In the genomic region with DNA sequence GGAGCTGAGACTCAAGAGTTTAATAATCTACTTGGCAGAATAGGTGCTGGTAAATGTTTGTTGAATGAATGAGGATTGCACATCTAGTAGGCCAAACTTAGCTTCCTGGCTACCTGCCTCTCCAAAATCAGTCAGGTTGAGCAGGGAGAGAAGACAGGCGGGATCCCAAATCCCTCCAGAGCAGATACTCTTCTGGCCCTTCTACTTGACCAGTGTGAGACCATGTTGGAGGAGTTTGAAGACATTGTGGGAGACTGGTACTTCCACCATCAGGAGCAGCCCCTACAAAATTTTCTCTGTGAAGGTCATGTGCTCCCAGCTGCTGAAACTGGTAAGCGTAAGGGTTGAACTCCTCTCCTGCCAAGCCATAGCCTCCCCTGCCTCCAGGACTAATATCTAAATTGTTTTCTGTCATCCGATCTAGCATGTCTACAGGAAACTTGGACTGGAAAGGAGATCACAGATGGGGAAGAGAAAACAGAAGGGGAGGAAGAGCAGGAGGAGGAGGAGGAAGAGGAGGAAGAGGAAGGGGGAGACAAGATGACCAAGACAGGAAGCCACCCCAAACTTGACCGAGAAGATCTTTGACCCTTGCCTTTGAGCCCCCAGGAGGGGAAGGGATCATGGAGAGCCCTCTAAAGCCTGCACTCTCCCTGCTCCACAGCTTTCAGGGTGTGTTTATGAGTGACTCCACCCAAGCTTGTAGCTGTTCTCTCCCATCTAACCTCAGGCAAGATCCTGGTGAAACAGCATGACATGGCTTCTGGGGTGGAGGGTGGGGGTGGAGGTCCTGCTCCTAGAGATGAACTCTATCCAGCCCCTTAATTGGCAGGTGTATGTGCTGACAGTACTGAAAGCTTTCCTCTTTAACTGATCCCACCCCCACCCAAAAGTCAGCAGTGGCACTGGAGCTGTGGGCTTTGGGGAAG, we compare ENCODE assay signal across 11 cellular contexts. TPM values are rescaled to one million over a fixed set of nuclear protein-coding genes. Genes with fewer than 3 reads are reported as not detected.
A peak's percentile ranks its signal among the peaks of the same experiment; 100 is the strongest.
DNase-seq lines count a peak whose midpoint lies in the region; ATAC-seq and TF ChIP-seq lines count a peak whose summit lies in the region.
"Had no signal": no experiment of that assay in that cellular context is flagged by ENCODE, and none has a peak within 500 bp of the region (broad histone marks: within the 10 kb centered on the region; RNA-seq: fewer than 3 reads in every experiment).

No MANE protein-coding gene starts in this region.

- no peaks in the 10 kb centered on the region for H3K9me3 Mint-ChIP-seq in activated naive CD4-positive, alpha-beta T cell treated with anti-CD3 and anti-CD28 coated beads for 36 hours
- H3K9me3 Mint-ChIP-seq in endodermal cell = no peaks in the 10 kb centered on the region
- H3K9me3 Mint-ChIP-seq in stimulated activated naive B cell treated with anti-CD40 and anti-IgM and Interleukin-4, amounts not matched to agents 10 μg/mL and 1 μg/mL and 100 μg/mL, for 72 hours = no peaks in the 10 kb centered on the region

- peaks cover 31% of the 10 kb centered on the region for H3K4me1 Mint-ChIP-seq in activated naive CD4-positive, alpha-beta T cell treated with anti-CD3 and anti-CD28 coated beads for 36 hours (ENCODE audit: low read depth)
- peaks cover 6% of the 10 kb centered on the region for H3K4me1 Mint-ChIP-seq in endodermal cell
- H3K4me1 Mint-ChIP-seq in stimulated activated naive B cell treated with anti-CD40 and anti-IgM and Interleukin-4, amounts not matched to agents 10 μg/mL and 1 μg/mL and 100 μg/mL, for 72 hours = peaks cover 28 to 53% of the 10 kb centered on the region in 2 donors

- no peak for ATAC-seq in stimulated activated naive B cell treated with anti-CD40 and anti-IgM and Interleukin-4, amounts not matched to agents 10 μg/mL and 1 μg/mL and 100 μg/mL, for 72 hours (replicated peaks)
- no peak for ATAC-seq in HG02588 (IDR thresholded peaks at IDR 0.05; ENCODE audit: unreplicated experiment)
- ATAC-seq in HG03457 (IDR thresholded peaks at IDR 0.05; ENCODE audit: unreplicated experiment) = no peak
- ATAC-seq: upper lobe of right lung had no signal

- peaks cover 13% of the 10 kb centered on the region for H3K36me3 Mint-ChIP-seq in activated naive CD4-positive, alpha-beta T cell treated with anti-CD3 and anti-CD28 coated beads for 36 hours (ENCODE audit: low read depth)
- H3K36me3 Mint-ChIP-seq in endodermal cell (ENCODE audit: low read depth) = peaks cover 6% of the 10 kb centered on the region
- H3K36me3 Mint-ChIP-seq in stimulated activated naive B cell treated with anti-CD40 and anti-IgM and Interleukin-4, amounts not matched to agents 10 μg/mL and 1 μg/mL and 100 μg/mL, for 72 hours = peaks cover 6 to 9% of the 10 kb centered on the region in 2 donors

- H3K4me3 ChIP-seq in endodermal cell (ENCODE audit: low read length) = no peak overlapping the region
- H3K4me3 ChIP-seq: upper lobe of right lung had no signal

- H3K4me1 ChIP-seq in endodermal cell (ENCODE audit: control insufficient read depth, insufficient read depth, low read length) = no peaks in the 10 kb centered on the region

- H3K9ac ChIP-seq in endodermal cell (ENCODE audit: extremely low read depth, low read length, poor library complexity, severe bottlenecking) = no peak overlapping the region

- peaks cover 5% of the 10 kb centered on the region for H3K36me3 ChIP-seq in endodermal cell (ENCODE audit: control insufficient read depth, insufficient read depth, low read length)

- intact Hi-C loops in activated naive CD4-positive, alpha-beta T cell treated with anti-CD3 and anti-CD28 coated beads for 36 hours (cut with micrococcal nuclease) = loop anchor here (5.0 kb wide), 1 partner anchor 717 kb away; a partner anchor contains a TSS

- H3K27me3 ChIP-seq in endodermal cell (ENCODE audit: control insufficient read depth, insufficient read depth, low read length, poor library complexity, severe bottlenecking) = peaks cover 12% of the 10 kb centered on the region
- H3K27me3 ChIP-seq: upper lobe of right lung had no signal

- H3K27ac ChIP-seq in RWPE1 (peak overlapping the region; percentile 99), endodermal cell (ENCODE audit: low read depth, low read length) (no peak overlapping the region)
- H3K27ac ChIP-seq: upper lobe of right lung had no signal

- WGBS in endodermal cell (ENCODE audit: insufficient coverage in 1 of 2, insufficient read length in 1 of 2), 2 experiments = 88 to 99% methylated on average over 2 to 4 of the region's 4 CpGs

- no peaks in the 10 kb centered on the region for H3K9me3 ChIP-seq in endodermal cell (ENCODE audit: control insufficient read depth, low read length)
- H3K9me3 ChIP-seq: upper lobe of right lung had no signal

- CTCF ChIA-PET in activated naive CD4-positive, alpha-beta T cell treated with anti-CD3 and anti-CD28 coated beads for 36 hours (lab: Charles Lee) = interaction anchor here (0.6 to 1.0 kb wide), 6 partner anchors 42 to 1023 kb away, joined by 3 to 4 read pairs (median 3); no protein-coding TSS in a partner anchor
- CTCF ChIA-PET in RWPE1 (lab: Yijun Ruan, JAX) = no interaction called here

- H3K27ac Mint-ChIP-seq in activated naive CD4-positive, alpha-beta T cell treated with anti-CD3 and anti-CD28 coated beads for 36 hours = peak overlapping the region; percentile 38
- no peak overlapping the region for H3K27ac Mint-ChIP-seq in endodermal cell
- H3K27ac Mint-ChIP-seq in stimulated activated naive B cell treated with anti-CD40 and anti-IgM and Interleukin-4, amounts not matched to agents 10 μg/mL and 1 μg/mL and 100 μg/mL, for 72 hours = peak overlapping the region; percentile 56

- no peaks in the 10 kb centered on the region for H3K27me3 Mint-ChIP-seq in activated naive CD4-positive, alpha-beta T cell treated with anti-CD3 and anti-CD28 coated beads for 36 hours (ENCODE audit: low read depth)
- peaks cover 18% of the 10 kb centered on the region for H3K27me3 Mint-ChIP-seq in endodermal cell (ENCODE audit: insufficient read depth)
- H3K27me3 Mint-ChIP-seq in stimulated activated naive B cell treated with anti-CD40 and anti-IgM and Interleukin-4, amounts not matched to agents 10 μg/mL and 1 μg/mL and 100 μg/mL, for 72 hours = no peaks in the 10 kb centered on the region

- TF ChIP-seq CTCF in RWPE1 (conservative IDR thresholded peaks at IDR 0.05; ENCODE audit: low read depth) (no peak), endodermal cell (conservative IDR thresholded peaks at IDR 0.05) (no peak)

- no peak for DNase-seq in activated naive CD4-positive, alpha-beta T cell treated with anti-CD3 and anti-CD28 coated beads for 36 hours
- DNase-seq in activated naive CD4-positive, alpha-beta T cell (lab: John Stamatoyannopoulos, UW) = no peak
- DNase-seq in RWPE1 (ENCODE audit: low spot score) (no peak), endodermal cell (no peak), NCI-H2227 treated with DMSO at 0.1 percent for 48 hours (lab: John Stamatoyannopoulos, UW) (no peak)
- DNase-seq in stimulated activated naive B cell treated with anti-CD40 and anti-IgM and Interleukin-4, amounts not matched to agents 10 μg/mL and 1 μg/mL and 100 μg/mL, for 72 hours = no peak
- DNase-seq: NCI-H1417, NCI-H748 treated with DMSO at 0.1 percent for 48 hours, upper lobe of right lung had no signal

- POLR2A ChIA-PET in RWPE1 (lab: Yijun Ruan, JAX; ENCODE audit: low non-redundant PET) = interaction anchor here (0.6 to 1.1 kb wide), 5 partner anchors 10 to 310 kb away, joined by 3 to 10 read pairs (median 5); a partner anchor contains a TSS

- peak overlapping the region; percentile 13 for H3K4me3 Mint-ChIP-seq in activated naive CD4-positive, alpha-beta T cell treated with anti-CD3 and anti-CD28 coated beads for 36 hours
- H3K4me3 Mint-ChIP-seq in endodermal cell = peak overlapping the region; percentile 96
- H3K4me3 Mint-ChIP-seq in stimulated activated naive B cell treated with anti-CD40 and anti-IgM and Interleukin-4, amounts not matched to agents 10 μg/mL and 1 μg/mL and 100 μg/mL, for 72 hours = peak overlapping the region; percentile 8 to 28

RNA-seq across cellular contexts. Expression of a gene that starts 2.2 kb away (rescaled TPM):
- total RNA-seq in activated naive CD4-positive, alpha-beta T cell treated with anti-CD3 and anti-CD28 coated beads for 36 hours = 1 to 10 TPM; 2.3 to 2.9 TPM
- total RNA-seq in endodermal cell = 1 to 10 TPM; 1.3 to 1.4 TPM
- 1.2 TPM for polyA plus RNA-seq in endodermal cell (2013, experiment 1 of 2)
- 0.99 TPM for polyA plus RNA-seq in endodermal cell (2013, experiment 2 of 2)

RNA-seq across cellular contexts. Expression of a gene that starts 5.1 kb away (rescaled TPM):
- 1 to 10 TPM; 7.2 to 8.7 TPM for total RNA-seq in activated naive CD4-positive, alpha-beta T cell treated with anti-CD3 and anti-CD28 coated beads for 36 hours
- 10 to 100 TPM; 16.2 to 19.4 TPM for total RNA-seq in endodermal cell
- polyA plus RNA-seq in endodermal cell (2013, experiment 1 of 2) = 28.6 TPM
- polyA plus RNA-seq in endodermal cell (2013, experiment 2 of 2) = 24.1 TPM

RNA-seq across cellular contexts. Expression of a gene that starts 5.4 kb away (rescaled TPM):
- 10 to 100 TPM; 48.9 to 53.5 TPM for total RNA-seq in activated naive CD4-positive, alpha-beta T cell treated with anti-CD3 and anti-CD28 coated beads for 36 hours
- 100 to 1,000 TPM in 1 of 2 donors, 10 to 100 TPM in 1; 83.1 to 113 TPM for total RNA-seq in endodermal cell
- 82.4 TPM for polyA plus RNA-seq in endodermal cell (2013, experiment 1 of 2)
- 77.9 TPM for polyA plus RNA-seq in endodermal cell (2013, experiment 2 of 2)

RNA-seq across cellular contexts. Expression of a gene that starts 23.1 kb away (rescaled TPM):
- 10 to 100 TPM; 12.6 to 12.7 TPM for total RNA-seq in activated naive CD4-positive, alpha-beta T cell treated with anti-CD3 and anti-CD28 coated beads for 36 hours
- 10 to 100 TPM; 26.3 to 31.5 TPM for total RNA-seq in endodermal cell
- polyA plus RNA-seq in endodermal cell (2013, experiment 1 of 2) = 28.5 TPM
- polyA plus RNA-seq in endodermal cell (2013, experiment 2 of 2) = 26.7 TPM

RNA-seq across cellular contexts. Expression of a gene that starts 23.4 kb away (rescaled TPM):
- total RNA-seq in activated naive CD4-positive, alpha-beta T cell treated with anti-CD3 and anti-CD28 coated beads for 36 hours = 100 to 1,000 TPM; 390 to 395 TPM
- total RNA-seq in endodermal cell = 100 to 1,000 TPM; 219 to 242 TPM
- polyA plus RNA-seq in endodermal cell (2013, experiment 1 of 2) = 247 TPM
- 223 TPM for polyA plus RNA-seq in endodermal cell (2013, experiment 2 of 2)

Comparison
In these comparisons a context has a peak if more than half of its experiments do, and no peak if none do; other contexts are left out.
1. H3K4me3 Mint-ChIP-seq: peak in every context shown above with its lines; median percentile 96 in endodermal cell; 18 in stimulated activated naive B cell treated with anti-CD40 and anti-IgM and Interleukin-4, amounts not matched to agents 10 μg/mL and 1 μg/mL and 100 μg/mL, for 72 hours; 13 in activated naive CD4-positive, alpha-beta T cell treated with anti-CD3 and anti-CD28 coated beads for 36 hours.